Comparison of ENCODE assay signal across 11 cellular contexts in genomic region chr6:22906091-22906549, GRCh38.
DNase-seq lines count a peak whose midpoint lies in the region; ATAC-seq and TF ChIP-seq lines count a peak whose summit lies in the region.
"Had no signal": no experiment of that assay in that cellular context is flagged by ENCODE, and none has a peak within 500 bp of the region (broad histone marks: within the 10 kb centered on the region; RNA-seq: fewer than 3 reads in every experiment).

No MANE protein-coding gene starts in this region.

- ATAC-seq in Right ventricle myocardium inferior (peak; percentile 42), aorta (ENCODE audit: low FRiP score) (peak; percentile 36), HG03342 (IDR thresholded peaks at IDR 0.05; ENCODE audit: unreplicated experiment) (no peak), GM19455 (IDR thresholded peaks at IDR 0.05; ENCODE audit: unreplicated experiment) (no peak)

- H3K4me3 ChIP-seq in astrocyte of the spinal cord (ENCODE audit: low read depth, low read length) (no peak overlapping the region), aorta (ENCODE audit: low read length in 2 of 2) (no peak overlapping the region), stomach (no peak overlapping the region)

- no peak for DNase-seq in Right ventricle myocardium inferior (ENCODE audit: missing footprints)
- DNase-seq in cardiac septum (ENCODE audit: low spot score), result no peak
- DNase-seq in astrocyte of the spinal cord (ENCODE audit: low read depth, low spot score), result peak; percentile 38
- DNase-seq in iPS DF 19.7 (ENCODE audit: low read depth, low spot score), result peak; percentile 28
- DNase-seq in aorta, result no peak
- DNase-seq in stomach, result no peak
- DNase-seq: anterior cingulate cortex, natural killer cell had no signal

- TF ChIP-seq POLR2A in stomach (IDR thresholded peaks at IDR 0.05), result no peak

- 58 to 61% methylated on average over 3 of the region's 3 CpGs for WGBS in aorta, 2 donors
- WGBS in stomach, 5 donors, result 41 to 56% (median 46%) methylated on average over 3 of the region's 3 CpGs

- H3K27ac ChIP-seq in aorta (ENCODE audit: low read depth in 1 of 2, low read length in 2 of 2) (peak overlapping the region in 1 of 2 donors; percentile 32), stomach (no peak overlapping the region)
- H3K27ac ChIP-seq: KMS-11 had no signal

- intact Hi-C loops in Right ventricle myocardium inferior (cut with DNase I) (no loop called here), cardiac septum (cut with DNase I) (no loop called here), aorta (cut with DNase I) (no loop called here), stomach (cut with DNase I; ENCODE audit: low total_unique reads) (no loop called here)

- in situ Hi-C loops in astrocyte of the spinal cord (cut with HindIII; ENCODE audit: low sequenced_read_pairs), result no loop called here

- no peaks in the 10 kb centered on the region for H3K36me3 ChIP-seq in aorta (ENCODE audit: control insufficient read depth in 1 of 2, insufficient read depth in 2 of 2, low read length in 1 of 2)
- no peaks in the 10 kb centered on the region for H3K36me3 ChIP-seq in stomach

- no peaks in the 10 kb centered on the region for H3K27me3 ChIP-seq in aorta (ENCODE audit: control insufficient read depth in 1 of 2, insufficient read depth in 2 of 2, low read length in 1 of 2)
- H3K27me3 ChIP-seq in stomach, result no peaks in the 10 kb centered on the region

- TF ChIP-seq EP300 in stomach (IDR thresholded peaks at IDR 0.05), result no peak

- no peaks in the 10 kb centered on the region for H3K9me3 ChIP-seq in aorta (ENCODE audit: control insufficient read depth, low read length)
- no peaks in the 10 kb centered on the region for H3K9me3 ChIP-seq in stomach

- H3K4me1 ChIP-seq in aorta (ENCODE audit: control insufficient read depth in 1 of 2, insufficient read depth in 2 of 2, low read length in 2 of 2), result peaks cover 0 to 3% of the 10 kb centered on the region in 2 donors
- peaks cover 0 to 4% (median 0%) of the 10 kb centered on the region in 4 donors for H3K4me1 ChIP-seq in stomach

- peak; percentile 29 for TF ChIP-seq CTCF in astrocyte of the spinal cord (IDR thresholded peaks at IDR 0.05; ENCODE audit: low read depth, low read length)
- peak in 2 of 7 experiments; percentile 8 to 29 for TF ChIP-seq CTCF in stomach (IDR thresholded peaks at IDR 0.05)

Comparison
In these comparisons a context has a peak if more than half of its experiments do, and no peak if none do; other contexts are left out.
1. ATAC-seq: peak in Right ventricle myocardium inferior (single experiment) and aorta (single experiment); none in HG03342 (single experiment) and GM19455 (single experiment).
2. DNase-seq: peak in astrocyte of the spinal cord (single experiment) and iPS DF 19.7 (single experiment); none in Right ventricle myocardium inferior (single experiment), cardiac septum (single experiment), aorta (0 of 2) and stomach (single experiment).